In genomic region chr16:12813321-12813720, GRCh38 we compare ENCODE assay signal across 2 cellular contexts.
TF ChIP-seq lines count a peak whose summit lies in the region.
"Not testable (repeated sequence)": the region's sequence is repeated elsewhere in the genome, so short reads cannot be mapped to it uniquely, and the experiment has no call there.

No MANE protein-coding gene starts in this region.

TF ChIP-seq in K562, 482 proteins besides CTCF, POLR2A, EP300 and RAD21 (continues in another document):
- TF ChIP-seq, protein P1, sequence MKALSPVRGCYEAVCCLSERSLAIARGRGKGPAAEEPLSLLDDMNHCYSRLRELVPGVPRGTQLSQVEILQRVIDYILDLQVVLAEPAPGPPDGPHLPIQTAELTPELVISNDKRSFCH (CRISPR knock-in tag; IDR thresholded peaks at IDR 0.05), result not testable (repeated sequence)
- TF ChIP-seq, protein P1 (tag; IDR thresholded peaks at IDR 0.05), result 0 out of 2 replicates have a peak, but pooled peaks have one; percentile 23
- TF ChIP-seq HDAC1 (IDR thresholded peaks at IDR 0.05) (peak in 1 of 2 experiments; percentile 58; a peak in 2 of 4 replicates), CBFA2T3 (IDR thresholded peaks at IDR 0.05) (peak; percentile 80), CEBPG (CRISPR knock-in tag; IDR thresholded peaks at IDR 0.05) (peak; percentile 50; the same call in 1 of the 2 replicates), CEBPG (tag; conservative IDR thresholded peaks at IDR 0.05 in 1 of 2, IDR thresholded peaks at IDR 0.05 in 1 of 2) (peak; percentile 73 to 84), SMARCA4 (IDR thresholded peaks at IDR 0.05) (peak; percentile 82), MEF2D (tag; conservative IDR thresholded peaks at IDR 0.05; ENCODE audit: low read depth) (peak; percentile 69; the same call in 1 of the 2 replicates), FOXK2 (conservative IDR thresholded peaks at IDR 0.05 in 1 of 2, IDR thresholded peaks at IDR 0.05 in 1 of 2; ENCODE audit: low read depth in 2 of 2) (0 out of 4 replicates have a peak, but pooled peaks of 1 of the 2 experiments have one; percentile 25), MTA2 (IDR thresholded peaks at IDR 0.05; ENCODE audit: low read depth) (peak; percentile 74), SOX6 (IDR thresholded peaks at IDR 0.05) (peak; percentile 79), FOSL1 (tag; conservative IDR thresholded peaks at IDR 0.05) (peak; percentile 71), KDM1A (IDR thresholded peaks at IDR 0.05) (peak in 1 of 2 experiments; percentile 26; a peak in 1 of 4 replicates), NFE2 (IDR thresholded peaks at IDR 0.05; ENCODE audit: low read depth) (peak; percentile 58), GABPA (tag; conservative IDR thresholded peaks at IDR 0.05; ENCODE audit: low read depth) (0 out of 2 replicates have a peak, but pooled peaks have one; percentile 21), NCOR1 (IDR thresholded peaks at IDR 0.05) (peak; percentile 59), HDAC2 (IDR thresholded peaks at IDR 0.05) (0 out of 2 replicates have a peak, but pooled peaks have one; percentile 46), TEAD1 (CRISPR knock-in tag; IDR thresholded peaks at IDR 0.05) (peak in 1 of 2 experiments; percentile 54; a peak in 1 of 4 replicates), TAL1 (IDR thresholded peaks at IDR 0.05) (peak; percentile 81), TCF3 (CRISPR knock-in tag; IDR thresholded peaks at IDR 0.05) (peak; percentile 83), DPF2 (IDR thresholded peaks at IDR 0.05) (0 out of 2 replicates have a peak, but pooled peaks have one; percentile 34), ZNF384 (IDR thresholded peaks at IDR 0.05; ENCODE audit: low read depth, low read length) (peak; percentile 86), GATA2 (CRISPR knock-in tag; IDR thresholded peaks at IDR 0.05) (peak; percentile 47; the same call in 1 of the 2 replicates), GABPB1 (CRISPR knock-in tag; IDR thresholded peaks at IDR 0.05) (0 out of 2 replicates have a peak, but pooled peaks have one; percentile 15), PYGO2 (tag; IDR thresholded peaks at IDR 0.05) (0 out of 2 replicates have a peak, but pooled peaks have one; percentile 19), TEAD4 (IDR thresholded peaks at IDR 0.05; ENCODE audit: low read length) (peak; percentile 60; the same call in 1 of the 2 replicates), ZMIZ1 (IDR thresholded peaks at IDR 0.05; ENCODE audit: low read depth in 2 of 2, low read length in 2 of 2) (0 out of 4 replicates have a peak, but pooled peaks of 1 of the 2 experiments have one; percentile 48), CBFA2T2 (conservative IDR thresholded peaks at IDR 0.05) (peak; percentile 66), ETV5 (CRISPR knock-in tag; IDR thresholded peaks at IDR 0.05; ENCODE audit: low read depth) (0 out of 2 replicates have a peak, but pooled peaks have one; percentile 38), MAFG (tag; conservative IDR thresholded peaks at IDR 0.05) (peak; percentile 40), ZNF589 (CRISPR knock-in tag; IDR thresholded peaks at IDR 0.05; ENCODE audit: low read depth) (peak; percentile 63; the same call in 1 of the 2 replicates), NRF1 (conservative IDR thresholded peaks at IDR 0.05 in 1 of 2, IDR thresholded peaks at IDR 0.05 in 1 of 2) (peak in 1 of 2 experiments; percentile 18; a peak in 1 of 4 replicates), KLF16 (IDR thresholded peaks at IDR 0.05) (0 out of 2 replicates have a peak, but pooled peaks have one; percentile 37), FOXM1 (IDR thresholded peaks at IDR 0.05; ENCODE audit: low read depth) (peak; percentile 65; the same call in 1 of the 2 replicates), SMARCE1 (IDR thresholded peaks at IDR 0.05) (peak; percentile 70; the same call in 1 of the 2 replicates)
- TF ChIP-seq, protein P2, sequence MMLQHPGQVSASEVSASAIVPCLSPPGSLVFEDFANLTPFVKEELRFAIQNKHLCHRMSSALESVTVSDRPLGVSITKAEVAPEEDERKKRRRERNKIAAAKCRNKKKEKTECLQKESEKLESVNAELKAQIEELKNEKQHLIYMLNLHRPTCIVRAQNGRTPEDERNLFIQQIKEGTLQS (IDR thresholded peaks at IDR 0.05), result peak; percentile 26; the same call in 1 of the 2 replicates
- TF ChIP-seq, protein P2 (CRISPR knock-in tag; conservative IDR thresholded peaks at IDR 0.05), result not testable (repeated sequence)
- TF ChIP-seq TEAD4 (CRISPR knock-in tag; IDR thresholded peaks at IDR 0.05; ENCODE audit: borderline replicate concordance); FOXM1 (CRISPR knock-in tag; IDR thresholded peaks at IDR 0.05; ENCODE audit: low read depth): not testable (repeated sequence)

TF ChIP-seq in HepG2, 621 proteins besides CTCF, POLR2A, EP300 and RAD21:
- TF ChIP-seq CEBPG (CRISPR knock-in tag; IDR thresholded peaks at IDR 0.05), result 0 out of 2 replicates have a peak, but pooled peaks have one; percentile 9
